Comparison of ENCODE assay signal across 1 cellular context in the genomic region with DNA sequence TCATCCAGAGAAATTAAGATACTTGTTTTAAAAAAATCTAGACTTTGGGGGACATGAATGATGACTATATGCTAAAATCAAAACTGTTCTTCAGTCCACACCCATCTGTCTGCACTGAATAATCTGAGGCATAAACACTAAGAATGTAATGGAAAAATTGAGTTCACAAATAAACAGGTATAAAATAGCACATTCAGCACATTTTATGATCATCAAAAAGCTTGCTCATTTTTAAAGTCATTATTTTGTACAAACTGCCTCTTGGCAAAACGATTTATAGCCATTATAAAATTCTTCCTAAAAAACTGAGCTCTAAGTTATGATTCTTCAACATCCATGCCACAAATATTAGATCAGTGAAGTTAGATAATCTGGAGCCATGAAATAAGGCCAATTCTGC.
A peak's percentile ranks its signal among the peaks of the same experiment; 100 is the strongest.
TF ChIP-seq lines count a peak whose summit lies in the region.

No MANE protein-coding gene starts in this region.

TF ChIP-seq in H1, 55 proteins besides CTCF, POLR2A, EP300 and RAD21 (continued from another document):
- peak; percentile 53; the same call in 1 of the 2 replicates for TF ChIP-seq MAFK (IDR thresholded peaks at IDR 0.05; ENCODE audit: low read depth, low read length)
